8 cellular contexts compared by ENCODE assay signal in the genomic region with DNA sequence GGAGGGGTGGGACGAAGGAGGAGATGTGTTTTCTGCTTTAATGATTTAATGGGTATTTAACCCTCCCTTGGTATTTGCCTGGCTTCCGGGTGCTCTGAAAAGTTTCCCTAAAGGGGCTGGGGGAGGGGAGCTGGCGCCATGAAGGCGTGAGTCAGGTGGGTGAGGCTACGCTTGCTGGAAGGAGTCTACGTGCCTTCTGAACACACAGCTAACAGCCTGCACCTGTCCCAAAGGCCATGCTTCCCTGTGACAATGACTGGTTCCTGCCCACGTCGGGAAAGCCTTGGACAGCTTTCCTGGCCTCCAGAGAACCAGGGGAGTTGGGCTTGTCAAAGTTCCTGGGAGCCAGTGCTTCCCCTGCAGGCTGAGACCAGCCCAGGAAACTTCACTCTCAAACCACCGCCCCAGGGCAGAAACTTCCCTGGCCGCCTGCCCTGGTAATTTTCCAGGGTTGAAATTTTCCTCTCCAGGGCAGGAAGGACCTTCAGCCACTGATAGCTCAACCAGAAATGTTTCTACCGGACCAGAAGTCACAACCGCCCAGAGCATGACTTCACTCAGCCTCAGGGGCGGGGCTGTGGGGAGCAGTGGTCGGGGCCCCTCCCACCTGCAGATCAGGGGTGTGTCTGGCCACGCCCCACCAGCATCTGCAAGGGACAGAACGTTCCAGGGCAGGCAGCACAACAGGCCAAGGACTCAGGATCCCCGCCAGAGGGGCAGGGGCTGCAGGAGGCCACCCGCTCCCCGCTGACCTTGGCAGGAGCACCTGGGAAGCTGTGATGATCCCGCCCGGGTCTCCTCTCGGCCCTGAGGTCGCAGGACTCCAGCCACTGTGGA. TPM values are rescaled to one million over a fixed set of nuclear protein-coding genes. Genes with fewer than 3 reads are reported as not detected.
DNase-seq lines count a peak whose midpoint lies in the region; ATAC-seq and TF ChIP-seq lines count a peak whose summit lies in the region.

No MANE protein-coding gene starts in this region.

- H3K9me3 ChIP-seq in CD4-positive, CD25-positive, alpha-beta regulatory T cell (ENCODE audit: control insufficient read depth in 2 of 2, low read length in 2 of 2): no peaks in the 10 kb centered on the region
- no peaks in the 10 kb centered on the region for H3K9me3 ChIP-seq in neutrophil

- H3K27me3 ChIP-seq in CD4-positive, CD25-positive, alpha-beta regulatory T cell (ENCODE audit: control insufficient read depth, insufficient read depth, low read length): no peaks in the 10 kb centered on the region
- H3K27me3 ChIP-seq in neutrophil: no peaks in the 10 kb centered on the region

- TF ChIP-seq CTCF in fibroblast of mammary gland (conservative IDR thresholded peaks at IDR 0.05; ENCODE audit: control insufficient read depth, insufficient read depth, low read depth, low read length) (no peak), neutrophil (IDR thresholded peaks at IDR 0.05) (no peak)

- ATAC-seq in CD4-positive, CD25-positive, alpha-beta regulatory T cell (ENCODE audit: low read depth in 2 of 2): peak; percentile 87 to 89
- peak; percentile 84 for ATAC-seq in HG03432 (IDR thresholded peaks at IDR 0.05; ENCODE audit: unreplicated experiment)
- ATAC-seq in activated T-cell treated with anti-CD3 and anti-CD28 coated beads, Interleukin-2, amount 50 U/mL, for 72 hours (replicated peaks in 1 of 2): peak; percentile 93 to 95

- DNase-seq in CD4-positive, CD25-positive, alpha-beta regulatory T cell: peak; percentile 69 to 94 (median 77)
- DNase-seq in GM19240 (ENCODE audit: insufficient read length, low spot score): peak; percentile 99
- DNase-seq in activated T-cell treated with anti-CD3 and anti-CD28 coated beads, Interleukin-2, amount 50 U/mL, for 72 hours: peak; percentile 91 to 92
- DNase-seq in fibroblast of mammary gland (ENCODE audit: low read depth): peak; percentile 85

- peak overlapping the region; percentile 57 for H3K4me3 ChIP-seq in CD4-positive, CD25-positive, alpha-beta regulatory T cell (ENCODE audit: low read depth, low read length)
- H3K4me3 ChIP-seq in fibroblast of mammary gland (ENCODE audit: control insufficient read depth, low read depth, low read length): no peak overlapping the region
- peak overlapping the region; percentile 38 to 48 for H3K4me3 ChIP-seq in neutrophil (ENCODE audit: low read depth in 1 of 2, low read length in 1 of 2)

- H3K27ac ChIP-seq in CD4-positive, CD25-positive, alpha-beta regulatory T cell (ENCODE audit: insufficient read depth, low read length, poor library complexity, severe bottlenecking): peak overlapping the region; percentile 70
- peak overlapping the region; percentile 90 for H3K27ac ChIP-seq in neutrophil
- H3K27ac ChIP-seq in temporal lobe (ENCODE audit: low read depth, low read length): peak overlapping the region; percentile 69

- peaks cover 0 to 25% (median 14%) of the 10 kb centered on the region in 4 donors for H3K4me1 Mint-ChIP-seq in CD4-positive, CD25-positive, alpha-beta regulatory T cell
- peaks cover 23% of the 10 kb centered on the region for H3K4me1 Mint-ChIP-seq in activated T-cell treated with anti-CD3 and anti-CD28 coated beads, Interleukin-2, amount 50 U/mL, for 72 hours (ENCODE audit: low read depth)

- H3K36me3 Mint-ChIP-seq in CD4-positive, CD25-positive, alpha-beta regulatory T cell: no peaks in the 10 kb centered on the region
- no peaks in the 10 kb centered on the region for H3K36me3 Mint-ChIP-seq in activated T-cell treated with anti-CD3 and anti-CD28 coated beads, Interleukin-2, amount 50 U/mL, for 72 hours (ENCODE audit: insufficient read depth in 2 of 2)

- H3K4me1 ChIP-seq in CD4-positive, CD25-positive, alpha-beta regulatory T cell (ENCODE audit: control insufficient read depth, insufficient read depth, low read length, poor library complexity, severe bottlenecking): peaks cover 23% of the 10 kb centered on the region
- peaks cover 36 to 37% of the 10 kb centered on the region in 2 experiments for H3K4me1 ChIP-seq in neutrophil (ENCODE audit: control insufficient read depth in 1 of 2, insufficient read depth in 1 of 2, low read depth in 1 of 2, low read length in 1 of 2)

- peak overlapping the region; percentile 52 to 84 (median 71) for H3K4me3 Mint-ChIP-seq in CD4-positive, CD25-positive, alpha-beta regulatory T cell
- peak overlapping the region; percentile 81 to 87 for H3K4me3 Mint-ChIP-seq in activated T-cell treated with anti-CD3 and anti-CD28 coated beads, Interleukin-2, amount 50 U/mL, for 72 hours

- peak overlapping the region; percentile 74 to 93 (median 86) for H3K27ac Mint-ChIP-seq in CD4-positive, CD25-positive, alpha-beta regulatory T cell
- peak overlapping the region; percentile 86 for H3K27ac Mint-ChIP-seq in activated T-cell treated with anti-CD3 and anti-CD28 coated beads, Interleukin-2, amount 50 U/mL, for 72 hours

- no peaks in the 10 kb centered on the region for H3K36me3 ChIP-seq in CD4-positive, CD25-positive, alpha-beta regulatory T cell (ENCODE audit: control insufficient read depth, insufficient read depth, low read length)
- H3K36me3 ChIP-seq in neutrophil: no peaks in the 10 kb centered on the region

- peaks cover 0 to 2% (median 0%) of the 10 kb centered on the region in 7 donors for H3K9me3 Mint-ChIP-seq in CD4-positive, CD25-positive, alpha-beta regulatory T cell
- H3K9me3 Mint-ChIP-seq in activated T-cell treated with anti-CD3 and anti-CD28 coated beads, Interleukin-2, amount 50 U/mL, for 72 hours: no peaks in the 10 kb centered on the region

- H3K27me3 Mint-ChIP-seq in CD4-positive, CD25-positive, alpha-beta regulatory T cell: no peaks in the 10 kb centered on the region
- H3K27me3 Mint-ChIP-seq in activated T-cell treated with anti-CD3 and anti-CD28 coated beads, Interleukin-2, amount 50 U/mL, for 72 hours (ENCODE audit: low read depth): no peaks in the 10 kb centered on the region

TF ChIP-seq in PFSK-1, 5 proteins besides CTCF, POLR2A, EP300 and RAD21:
- TF ChIP-seq, protein P1, sequence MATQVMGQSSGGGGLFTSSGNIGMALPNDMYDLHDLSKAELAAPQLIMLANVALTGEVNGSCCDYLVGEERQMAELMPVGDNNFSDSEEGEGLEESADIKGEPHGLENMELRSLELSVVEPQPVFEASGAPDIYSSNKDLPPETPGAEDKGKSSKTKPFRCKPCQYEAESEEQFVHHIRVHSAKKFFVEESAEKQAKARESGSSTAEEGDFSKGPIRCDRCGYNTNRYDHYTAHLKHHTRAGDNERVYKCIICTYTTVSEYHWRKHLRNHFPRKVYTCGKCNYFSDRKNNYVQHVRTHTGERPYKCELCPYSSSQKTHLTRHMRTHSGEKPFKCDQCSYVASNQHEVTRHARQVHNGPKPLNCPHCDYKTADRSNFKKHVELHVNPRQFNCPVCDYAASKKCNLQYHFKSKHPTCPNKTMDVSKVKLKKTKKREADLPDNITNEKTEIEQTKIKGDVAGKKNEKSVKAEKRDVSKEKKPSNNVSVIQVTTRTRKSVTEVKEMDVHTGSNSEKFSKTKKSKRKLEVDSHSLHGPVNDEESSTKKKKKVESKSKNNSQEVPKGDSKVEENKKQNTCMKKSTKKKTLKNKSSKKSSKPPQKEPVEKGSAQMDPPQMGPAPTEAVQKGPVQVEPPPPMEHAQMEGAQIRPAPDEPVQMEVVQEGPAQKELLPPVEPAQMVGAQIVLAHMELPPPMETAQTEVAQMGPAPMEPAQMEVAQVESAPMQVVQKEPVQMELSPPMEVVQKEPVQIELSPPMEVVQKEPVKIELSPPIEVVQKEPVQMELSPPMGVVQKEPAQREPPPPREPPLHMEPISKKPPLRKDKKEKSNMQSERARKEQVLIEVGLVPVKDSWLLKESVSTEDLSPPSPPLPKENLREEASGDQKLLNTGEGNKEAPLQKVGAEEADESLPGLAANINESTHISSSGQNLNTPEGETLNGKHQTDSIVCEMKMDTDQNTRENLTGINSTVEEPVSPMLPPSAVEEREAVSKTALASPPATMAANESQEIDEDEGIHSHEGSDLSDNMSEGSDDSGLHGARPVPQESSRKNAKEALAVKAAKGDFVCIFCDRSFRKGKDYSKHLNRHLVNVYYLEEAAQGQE (IDR thresholded peaks at IDR 0.05; ENCODE audit: insufficient read depth in 1 of 2, low read depth in 2 of 2, low read length in 2 of 2): peak in 1 of 2 experiments; percentile 40; a peak in 1 of 4 replicates
- peak; percentile 52; the same call in 1 of the 2 replicates for TF ChIP-seq TAF1 (IDR thresholded peaks at IDR 0.05; ENCODE audit: borderline replicate concordance, insufficient read depth, low read length)
- TF ChIP-seq POLR2AphosphoS5 (IDR thresholded peaks at IDR 0.05; ENCODE audit: low read depth, low read length): no peak
- TF ChIP-seq SIN3A (IDR thresholded peaks at IDR 0.05; ENCODE audit: borderline replicate concordance, insufficient read depth, low read length): no peak
- no peak for TF ChIP-seq FOXP2 (optimal IDR thresholded peaks at IDR 0.05; ENCODE audit: borderline replicate concordance, extremely low read depth, extremely low read length, insufficient read depth)
TF ChIP-seq in PFSK-1: peak in this region for 2.

RNA-seq across cellular contexts. Expression of a gene that starts 18.6 kb away (rescaled TPM):
- 7.4 TPM for total RNA-seq in CD4-positive, CD25-positive, alpha-beta regulatory T cell
- 1 to 10 TPM; 1.8 to 2.9 (median 2.7) TPM for polyA plus RNA-seq in CD4-positive, CD25-positive, alpha-beta regulatory T cell
- polyA plus RNA-seq in PFSK-1 (2012; ENCODE audit: insufficient read length, low read depth): 34.3 TPM
- 10 to 100 TPM; 26.1 to 34.6 TPM for total RNA-seq in activated T-cell treated with anti-CD3 and anti-CD28 coated beads, Interleukin-2, amount 50 U/mL, for 72 hours
- 1.7 TPM for total RNA-seq in temporal lobe
